In genomic region chr16:66974932-66975246, GRCh38 we compare ENCODE assay signal across 9 cellular contexts. TPM values are rescaled to one million over a fixed set of nuclear protein-coding genes. Genes with fewer than 3 reads are reported as not detected.
A peak's percentile ranks its signal among the peaks of the same experiment; 100 is the strongest.
DNase-seq lines count a peak whose midpoint lies in the region; ATAC-seq and TF ChIP-seq lines count a peak whose summit lies in the region.
"Not testable (repeated sequence)": the region's sequence is repeated elsewhere in the genome, so short reads cannot be mapped to it uniquely, and the experiment has no call there.
"Had no signal": no experiment of that assay in that cellular context is flagged by ENCODE, and none has a peak within 500 bp of the region (broad histone marks: within the 10 kb centered on the region; RNA-seq: fewer than 3 reads in every experiment).

No MANE protein-coding gene starts in this region.

- H3K4me1 ChIP-seq in effector memory CD4-positive, alpha-beta T cell (ENCODE audit: control insufficient read depth, insufficient read depth, low read length, poor library complexity, severe bottlenecking): not testable (repeated sequence)

- intact Hi-C loops in activated CD8-positive, alpha-beta T cell treated with anti-CD3 and anti-CD28 coated beads for 36 hours (cut with micrococcal nuclease): loop anchor here (5.0 to 10.0 kb wide), 3 partner anchors 127 to 210 kb away; partner anchors contain the start of genes FBXL8, MATCAP1 and TRADD

- not testable (repeated sequence) for H3K36me3 Mint-ChIP-seq in T-helper 2 cell treated with Interferon-gamma antibody and Interleukin-4, amounts not matched to agents 5 μg/mL and 100 μg/mL, for 36 hours (ENCODE audit: low read depth); activated CD8-positive, alpha-beta T cell treated with anti-CD3 and anti-CD28 coated beads for 36 hours (ENCODE audit: low read depth)

- H3K4me3 ChIP-seq in effector memory CD4-positive, alpha-beta T cell (ENCODE audit: insufficient read depth, low read depth, low read length, poor library complexity, severe bottlenecking): not testable (repeated sequence)

- POLR2A ChIA-PET in activated CD8-positive, alpha-beta T cell treated with anti-CD3 and anti-CD28 coated beads for 36 hours (lab: Charles Lee): interaction anchor here (1.0 to 1.1 kb wide), 2 partner anchors 10 to 39 kb away, joined by 3 to 5 read pairs; no protein-coding TSS in a partner anchor

- ATAC-seq in activated CD8-positive, alpha-beta T cell treated with anti-CD3 and anti-CD28 coated beads for 36 hours: not testable (repeated sequence)

- not testable (repeated sequence) for TF ChIP-seq CTCF in activated CD8-positive, alpha-beta T cell treated with anti-CD3 and anti-CD28 coated beads for 36 hours (IDR thresholded peaks at IDR 0.05)

- CTCF ChIA-PET in activated CD8-positive, alpha-beta T cell treated with anti-CD3 and anti-CD28 coated beads for 36 hours (lab: Charles Lee): interaction anchor here (1.1 to 6.2 kb wide), 12 partner anchors 9 to 453 kb away, joined by 3 to 53 read pairs (median 8); partner anchors contain the start of gene CES3

- H3K4me1 Mint-ChIP-seq in T-helper 2 cell treated with Interferon-gamma antibody and Interleukin-4, amounts not matched to agents 5 μg/mL and 100 μg/mL, for 36 hours (ENCODE audit: low read depth): peaks cover 31% of the 10 kb centered on the region
- H3K4me1 Mint-ChIP-seq in activated CD8-positive, alpha-beta T cell treated with anti-CD3 and anti-CD28 coated beads for 36 hours (ENCODE audit: low read depth): peaks cover 31% of the 10 kb centered on the region

- H3K27ac ChIP-seq in effector memory CD4-positive, alpha-beta T cell (ENCODE audit: insufficient read depth, low read length, poor library complexity, severe bottlenecking): not testable (repeated sequence)

- DNase-seq in COLO668 (lab: John Stamatoyannopoulos, UW; ENCODE audit: unreplicated experiment) (peak; percentile 11), NCI-H2029 (lab: John Stamatoyannopoulos, UW) (peak; percentile 33)
- peak; percentile 51 for DNase-seq in T-helper 2 cell treated with Interferon-gamma antibody and Interleukin-4, amounts not matched to agents 5 μg/mL and 100 μg/mL, for 36 hours (ENCODE audit: low spot score)
- DNase-seq in activated CD8-positive, alpha-beta T cell treated with anti-CD3 and anti-CD28 coated beads for 36 hours: peak; percentile 82
- DNase-seq in activated effector memory CD4-positive, alpha-beta T cell treated with Interleukin-2 at 50 U/mL for 16 hours: peak; percentile 19
- DNase-seq in effector memory CD4-positive, alpha-beta T cell: peak; percentile 12 to 29 (median 22)
- peak; percentile 70 for DNase-seq in stimulated activated CD4-positive, alpha-beta T cell treated with anti-CD3 and anti-CD28 coated beads, Interleukin-15, amount 100 ng/mL, for 24 hours
- DNase-seq in stimulated activated CD8-positive, alpha-beta memory T cell treated with anti-CD3 and anti-CD28 coated beads, Interleukin-4, amount 100 ng/mL, for 24 hours (ENCODE audit: low read depth): peak; percentile 33

- not testable (repeated sequence) for H3K27me3 Mint-ChIP-seq in T-helper 2 cell treated with Interferon-gamma antibody and Interleukin-4, amounts not matched to agents 5 μg/mL and 100 μg/mL, for 36 hours (ENCODE audit: low read depth); activated CD8-positive, alpha-beta T cell treated with anti-CD3 and anti-CD28 coated beads for 36 hours

- not testable (repeated sequence) for H3K9me3 ChIP-seq in effector memory CD4-positive, alpha-beta T cell (ENCODE audit: control insufficient read depth, low read length)

- peak overlapping the region; percentile 72 for H3K27ac Mint-ChIP-seq in T-helper 2 cell treated with Interferon-gamma antibody and Interleukin-4, amounts not matched to agents 5 μg/mL and 100 μg/mL, for 36 hours
- peak overlapping the region; percentile 58 for H3K27ac Mint-ChIP-seq in activated CD8-positive, alpha-beta T cell treated with anti-CD3 and anti-CD28 coated beads for 36 hours

- not testable (repeated sequence) for H3K36me3 ChIP-seq in effector memory CD4-positive, alpha-beta T cell (ENCODE audit: control insufficient read depth, insufficient read depth, low read length)

- H3K4me3 Mint-ChIP-seq in T-helper 2 cell treated with Interferon-gamma antibody and Interleukin-4, amounts not matched to agents 5 μg/mL and 100 μg/mL, for 36 hours: peak overlapping the region; percentile 67
- H3K4me3 Mint-ChIP-seq in activated CD8-positive, alpha-beta T cell treated with anti-CD3 and anti-CD28 coated beads for 36 hours: peak overlapping the region; percentile 72

- not testable (repeated sequence) for H3K9me3 Mint-ChIP-seq in T-helper 2 cell treated with Interferon-gamma antibody and Interleukin-4, amounts not matched to agents 5 μg/mL and 100 μg/mL, for 36 hours; activated CD8-positive, alpha-beta T cell treated with anti-CD3 and anti-CD28 coated beads for 36 hours

- not testable (repeated sequence) for H3K27me3 ChIP-seq in effector memory CD4-positive, alpha-beta T cell (replicated peaks; ENCODE audit: control insufficient read depth, insufficient read depth, low read length, poor library complexity, severe bottlenecking)

RNA-seq across cellular contexts. Expression of gene CES4A, which starts 13.5 kb away (rescaled TPM):
- 1 to 10 TPM; 4.5 to 5.9 TPM for total RNA-seq in activated CD8-positive, alpha-beta T cell treated with anti-CD3 and anti-CD28 coated beads for 36 hours
- total RNA-seq: NCI-H460 had no signal

RNA-seq across cellular contexts. Expression of gene CES3, which starts 13.8 kb away (rescaled TPM):
- total RNA-seq in activated CD8-positive, alpha-beta T cell treated with anti-CD3 and anti-CD28 coated beads for 36 hours: 1 to 10 TPM; 2.1 to 2.9 TPM

RNA-seq across cellular contexts. Expression of gene CES2, which starts 39.6 kb away (rescaled TPM):
- 10 to 100 TPM; 24.7 to 24.9 TPM for total RNA-seq in activated CD8-positive, alpha-beta T cell treated with anti-CD3 and anti-CD28 coated beads for 36 hours

RNA-seq across cellular contexts. Expression of gene CIAO2B, which starts 40.7 kb away (rescaled TPM):
- total RNA-seq in activated CD8-positive, alpha-beta T cell treated with anti-CD3 and anti-CD28 coated beads for 36 hours: 100 to 1,000 TPM; 150 to 162 TPM

RNA-seq across cellular contexts. Expression of gene RRAD, which starts 49.6 kb away (rescaled TPM):
- 1 to 10 TPM in 1 of 2 experiments, under 1 TPM in 1; 0.61 to 1.1 TPM for total RNA-seq in activated CD8-positive, alpha-beta T cell treated with anti-CD3 and anti-CD28 coated beads for 36 hours

Comparison
In these comparisons a context has a peak if more than half of its experiments do, and no peak if none do; other contexts are left out.
1. DNase-seq: peak in every context shown above with its lines; median percentile 82 in activated CD8-positive, alpha-beta T cell treated with anti-CD3 and anti-CD28 coated beads for 36 hours; 70 in stimulated activated CD4-positive, alpha-beta T cell treated with anti-CD3 and anti-CD28 coated beads, Interleukin-15, amount 100 ng/mL, for 24 hours; 51 in T-helper 2 cell treated with Interferon-gamma antibody and Interleukin-4, amounts not matched to agents 5 μg/mL and 100 μg/mL, for 36 hours; 33 in NCI-H2029; 33 in stimulated activated CD8-positive, alpha-beta memory T cell treated with anti-CD3 and anti-CD28 coated beads, Interleukin-4, amount 100 ng/mL, for 24 hours; 22 in effector memory CD4-positive, alpha-beta T cell; 19 in activated effector memory CD4-positive, alpha-beta T cell treated with Interleukin-2 at 50 U/mL for 16 hours; 11 in COLO668.